9 cellular contexts compared by ENCODE assay signal in genomic region chr1:15417365-15417934, GRCh38. TPM values are rescaled to one million over a fixed set of nuclear protein-coding genes. Genes with fewer than 3 reads are reported as not detected.
DNase-seq lines count a peak whose midpoint lies in the region; ATAC-seq lines count a peak whose summit lies in the region.
"Had no signal": no experiment of that assay in that cellular context is flagged by ENCODE, and none has a peak within 500 bp of the region (broad histone marks: within the 10 kb centered on the region; RNA-seq: fewer than 3 reads in every experiment).

No MANE protein-coding gene starts in this region.

- peak overlapping the region; percentile 81 for H3K27ac Mint-ChIP-seq in activated T-cell treated with anti-CD3 and anti-CD28 coated beads, Interleukin-2, amount 50 U/mL, for 24 hours

- H3K4me1 Mint-ChIP-seq in activated T-cell treated with anti-CD3 and anti-CD28 coated beads, Interleukin-2, amount 50 U/mL, for 24 hours (ENCODE audit: low read depth), result peaks cover 71% of the 10 kb centered on the region

- DNase-seq in GM19238 (ENCODE audit: insufficient read length, low spot score), result peak; percentile 58
- DNase-seq in MV-4-11 (lab: John Stamatoyannopoulos, UW), result peak; percentile 57
- DNase-seq in activated T-cell treated with anti-CD3 and anti-CD28 coated beads, Interleukin-2, amount 50 U/mL, for 24 hours, result peak; percentile 66
- peak; percentile 87 for DNase-seq in cardiac septum (ENCODE audit: low spot score)
- peak; percentile 55 for DNase-seq in stimulated activated CD8-positive, alpha-beta memory T cell treated with anti-CD3 and anti-CD28 coated beads, Interleukin-12 subunit alpha, Interleukin-12 subunit beta, amount 100 ng/mL, for 4 hours (ENCODE audit: low read depth)
- no peak for DNase-seq in NCI-H2227 (lab: John Stamatoyannopoulos, UW; ENCODE audit: unreplicated experiment)

- no peaks in the 10 kb centered on the region for H3K9me3 Mint-ChIP-seq in activated T-cell treated with anti-CD3 and anti-CD28 coated beads, Interleukin-2, amount 50 U/mL, for 24 hours

- ATAC-seq in HG02885 (IDR thresholded peaks at IDR 0.05; ENCODE audit: poor library complexity, unreplicated experiment), result no peak
- ATAC-seq in HG03460 (IDR thresholded peaks at IDR 0.05; ENCODE audit: unreplicated experiment), result no peak

- peaks cover 62% of the 10 kb centered on the region for H3K36me3 Mint-ChIP-seq in activated T-cell treated with anti-CD3 and anti-CD28 coated beads, Interleukin-2, amount 50 U/mL, for 24 hours (ENCODE audit: low read depth)

- no peaks in the 10 kb centered on the region for H3K27me3 Mint-ChIP-seq in activated T-cell treated with anti-CD3 and anti-CD28 coated beads, Interleukin-2, amount 50 U/mL, for 24 hours

- H3K4me3 Mint-ChIP-seq in activated T-cell treated with anti-CD3 and anti-CD28 coated beads, Interleukin-2, amount 50 U/mL, for 24 hours, result peak overlapping the region; percentile 64

- intact Hi-C loops in cardiac septum (cut with DNase I), result loop anchor here (10.0 kb wide), 1 partner anchor 263 kb away; the partner anchor contains the start of gene TMEM51

RNA-seq across cellular contexts. Expression of gene EFHD2, which starts 7.8 kb away (rescaled TPM):
- 14.3 TPM for total RNA-seq in cardiac septum

RNA-seq across cellular contexts. Expression of gene CTRC, which starts 20.8 kb away (rescaled TPM):
- total RNA-seq in cardiac septum, result not detected
- total RNA-seq: liver had no signal

RNA-seq across cellular contexts. Expression of gene CELA2A, which starts 39.1 kb away (rescaled TPM):
- not detected for total RNA-seq in cardiac septum
- total RNA-seq: liver had no signal

RNA-seq across cellular contexts. Expression of gene CELA2B, which starts 58.5 kb away (rescaled TPM):
- total RNA-seq in cardiac septum, result not detected
- total RNA-seq: liver had no signal
